8 cellular contexts compared by ENCODE assay signal in the genomic region with DNA sequence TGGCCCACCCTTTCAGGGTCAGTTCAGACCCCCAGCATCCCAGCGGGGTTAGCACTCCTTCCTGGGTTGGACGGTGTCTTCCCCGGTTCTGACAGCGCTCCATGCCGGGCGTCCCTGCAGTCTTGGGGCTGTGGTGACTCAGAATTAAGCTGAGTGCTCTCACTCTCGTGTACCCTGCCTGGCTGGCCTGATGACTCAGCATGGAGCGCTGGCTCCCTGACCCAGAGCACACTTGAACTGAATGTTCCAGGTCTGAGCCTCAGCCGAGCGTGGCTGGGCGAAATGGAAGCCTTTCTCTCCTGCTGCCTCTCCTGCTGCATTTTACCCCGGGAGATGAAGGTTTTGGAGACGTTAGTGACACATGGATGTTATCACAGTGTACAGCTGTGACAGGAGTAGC. TPM values are rescaled to one million over a fixed set of nuclear protein-coding genes. Genes with fewer than 3 reads are reported as not detected.
A peak's percentile ranks its signal among the peaks of the same experiment; 100 is the strongest.
DNase-seq lines count a peak whose midpoint lies in the region; ATAC-seq and TF ChIP-seq lines count a peak whose summit lies in the region.

No MANE protein-coding gene starts in this region.

- no peaks in the 10 kb centered on the region for H3K9me3 ChIP-seq in subcutaneous abdominal adipose tissue (ENCODE audit: control insufficient read depth in 5 of 5, low read length in 5 of 5)

- CTCF ChIA-PET in HEK293T (lab: Yijun Ruan, JAX) = interaction anchor here (0.6 to 2.0 kb wide), 3 partner anchors 29 to 201 kb away, joined by 3 to 6 read pairs (median 4); no protein-coding TSS in a partner anchor

- H3K9ac ChIP-seq in subcutaneous abdominal adipose tissue (ENCODE audit: low read length in 5 of 5) = peak overlapping the region in 4 of 5 donors; percentile 55 to 84 (median 64)

- POLR2A ChIA-PET in HEK293T (lab: Yijun Ruan, JAX) = interaction anchor here (1.2 to 1.6 kb wide), 2 partner anchors 61 to 214 kb away, joined by 3 to 5 read pairs; a partner anchor contains a TSS

- H3K27ac ChIP-seq in subcutaneous abdominal adipose tissue (ENCODE audit: low read depth, low read length) = peak overlapping the region; percentile 99

- in situ Hi-C loops in T47D (cut with HindIII; ENCODE audit: low pct_unique_long_range_greater_than_20kb, low sequenced_read_pairs) = no loop called here

- no peak for TF ChIP-seq CTCF in kidney epithelial cell (IDR thresholded peaks at IDR 0.05; ENCODE audit: insufficient read depth, low read length, poor library complexity, severe bottlenecking)

- H3K4me3 ChIP-seq in kidney epithelial cell (ENCODE audit: low read depth, low read length) = no peak overlapping the region
- H3K4me3 ChIP-seq in subcutaneous abdominal adipose tissue (ENCODE audit: low read depth in 1 of 5, low read length in 5 of 5) = peak overlapping the region in 4 of 5 donors; percentile 1 to 52 (median 25)

- no peaks in the 10 kb centered on the region for H3K36me3 ChIP-seq in kidney epithelial cell (ENCODE audit: control insufficient read depth, insufficient read depth, low read length)
- H3K36me3 ChIP-seq in subcutaneous abdominal adipose tissue (ENCODE audit: control insufficient read depth in 5 of 5, insufficient read depth in 5 of 5, low read length in 5 of 5) = peaks cover 0 to 16% (median 6%) of the 10 kb centered on the region in 5 donors

- DNase-seq in AG20443 (ENCODE audit: low spot score) (peak; percentile 93), HuH-7 (ENCODE audit: low spot score) (peak; percentile 38), T47D (ENCODE audit: low read depth in 1 of 2, low spot score in 1 of 2) (peak; percentile 38 to 71), kidney epithelial cell (ENCODE audit: low read depth) (peak; percentile 88), HEK293T (ENCODE audit: extremely low spot score) (no peak)
- no peak for DNase-seq in central memory CD4-positive, alpha-beta T cell

- H3K27me3 ChIP-seq in kidney epithelial cell (ENCODE audit: control insufficient read depth, insufficient read depth, low read length) (no peaks in the 10 kb centered on the region), subcutaneous abdominal adipose tissue (ENCODE audit: control insufficient read depth in 5 of 5, insufficient read depth in 4 of 5, low read length in 5 of 5) (no peaks in the 10 kb centered on the region)

- ATAC-seq in HG02610 (IDR thresholded peaks at IDR 0.05; ENCODE audit: unreplicated experiment) = no peak

- H3K4me1 ChIP-seq in subcutaneous abdominal adipose tissue (ENCODE audit: control insufficient read depth in 5 of 5, insufficient read depth in 5 of 5, low read length in 5 of 5) = peaks cover 8 to 88% (median 82%) of the 10 kb centered on the region in 5 donors

TF ChIP-seq in HEK293T, 16 proteins besides CTCF, POLR2A, EP300 and RAD21:
- no peak for TF ChIP-seq ELF4 (IDR thresholded peaks at IDR 0.05)
- TF ChIP-seq CTBP1 (IDR thresholded peaks at IDR 0.05; ENCODE audit: borderline replicate concordance) = no peak
- TF ChIP-seq L3MBTL2 (conservative IDR thresholded peaks at IDR 0.05) = no peak
- no peak for TF ChIP-seq NFRKB (IDR thresholded peaks at IDR 0.05)
- no peak for TF ChIP-seq FOXM1 (IDR thresholded peaks at IDR 0.05; ENCODE audit: borderline replicate concordance)
- TF ChIP-seq SUZ12 (IDR thresholded peaks at IDR 0.05) = no peak
- TF ChIP-seq HDGF (IDR thresholded peaks at IDR 0.05; ENCODE audit: borderline replicate concordance) = no peak
- no peak for TF ChIP-seq TARDBP (IDR thresholded peaks at IDR 0.05)
- no peak for TF ChIP-seq FOXA1 (IDR thresholded peaks at IDR 0.05)
- TF ChIP-seq ZNF384 (IDR thresholded peaks at IDR 0.05) = no peak
- no peak for TF ChIP-seq FOXK2 (IDR thresholded peaks at IDR 0.05)
- TF ChIP-seq, protein P1, sequence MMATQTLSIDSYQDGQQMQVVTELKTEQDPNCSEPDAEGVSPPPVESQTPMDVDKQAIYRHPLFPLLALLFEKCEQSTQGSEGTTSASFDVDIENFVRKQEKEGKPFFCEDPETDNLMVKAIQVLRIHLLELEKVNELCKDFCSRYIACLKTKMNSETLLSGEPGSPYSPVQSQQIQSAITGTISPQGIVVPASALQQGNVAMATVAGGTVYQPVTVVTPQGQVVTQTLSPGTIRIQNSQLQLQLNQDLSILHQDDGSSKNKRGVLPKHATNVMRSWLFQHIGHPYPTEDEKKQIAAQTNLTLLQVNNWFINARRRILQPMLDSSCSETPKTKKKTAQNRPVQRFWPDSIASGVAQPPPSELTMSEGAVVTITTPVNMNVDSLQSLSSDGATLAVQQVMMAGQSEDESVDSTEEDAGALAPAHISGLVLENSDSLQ (IDR thresholded peaks at IDR 0.05) = no peak
- no peak for TF ChIP-seq ARNT (IDR thresholded peaks at IDR 0.05)
- TF ChIP-seq BHLHE40 (IDR thresholded peaks at IDR 0.05; ENCODE audit: borderline replicate concordance) = no peak
- TF ChIP-seq SP1 (IDR thresholded peaks at IDR 0.05) = no peak
- TF ChIP-seq LEF1 (IDR thresholded peaks at IDR 0.05; ENCODE audit: borderline replicate concordance) = no peak

RNA-seq across cellular contexts. Expression of a gene that starts 7.1 kb away (rescaled TPM):
- 30.3 and 43.5 TPM in 2 replicates for total RNA-seq in kidney epithelial cell

Comparison
In these comparisons a context has a peak if more than half of its experiments do, and no peak if none do; other contexts are left out.
1. DNase-seq: peak in AG20443 (single experiment), HuH-7 (single experiment), T47D (2 of 2) and kidney epithelial cell (single experiment); none in HEK293T (single experiment) and central memory CD4-positive, alpha-beta T cell (single experiment).